ENCODE assay signal across 9 cellular contexts in genomic region chr14:91327201-91327600, GRCh38.
A peak's percentile ranks its signal among the peaks of the same experiment; 100 is the strongest.
DNase-seq lines count a peak whose midpoint lies in the region; ATAC-seq and TF ChIP-seq lines count a peak whose summit lies in the region.
"Had no signal": no experiment of that assay in that cellular context is flagged by ENCODE, and none has a peak within 500 bp of the region (broad histone marks: within the 10 kb centered on the region; RNA-seq: fewer than 3 reads in every experiment).

No MANE protein-coding gene starts in this region.

- no peaks in the 10 kb centered on the region for H3K27me3 Mint-ChIP-seq in stimulated activated naive CD8-positive, alpha-beta T cell treated with anti-CD3 and anti-CD28 coated beads, Interleukin-15, Interleukin-2, amounts not matched to agents 100 ng/mL and 50 ng/mL, for 24 hours
- no peaks in the 10 kb centered on the region for H3K27me3 Mint-ChIP-seq in activated T-helper 17 cell treated with anti-CD3 and anti-CD28 coated beads, Interleukin-2, amount 50 U/mL, for 72 hours
- H3K27me3 Mint-ChIP-seq in memory B cell: no peaks in the 10 kb centered on the region

- peaks cover 99% of the 10 kb centered on the region for H3K4me1 Mint-ChIP-seq in stimulated activated naive CD8-positive, alpha-beta T cell treated with anti-CD3 and anti-CD28 coated beads, Interleukin-15, Interleukin-2, amounts not matched to agents 100 ng/mL and 50 ng/mL, for 24 hours (ENCODE audit: low read depth)
- H3K4me1 Mint-ChIP-seq in activated T-helper 17 cell treated with anti-CD3 and anti-CD28 coated beads, Interleukin-2, amount 50 U/mL, for 72 hours: peaks cover 36% of the 10 kb centered on the region
- H3K4me1 Mint-ChIP-seq in memory B cell: peaks cover 42% of the 10 kb centered on the region

- no peak for TF ChIP-seq CTCF in uterus (IDR thresholded peaks at IDR 0.05)

- ATAC-seq in stimulated activated naive CD8-positive, alpha-beta T cell treated with anti-CD3 and anti-CD28 coated beads, Interleukin-15, Interleukin-2, amounts not matched to agents 100 U/mL and 50 U/mL, for 24 hours: no peak
- ATAC-seq in activated T-helper 17 cell treated with anti-CD3 and anti-CD28 coated beads, Interleukin-2, amount 50 U/mL, for 72 hours (replicated peaks): no peak
- ATAC-seq in memory B cell (ENCODE audit: low read depth): no peak
- no peak for ATAC-seq in GM21526 (IDR thresholded peaks at IDR 0.05; ENCODE audit: low FRiP score, unreplicated experiment)

- H3K27ac ChIP-seq in uterus: peak overlapping the region; percentile 14 to 30

- no peak for TF ChIP-seq POLR2A in uterus (IDR thresholded peaks at IDR 0.05)

- H3K27me3 ChIP-seq in uterus: no peaks in the 10 kb centered on the region

- H3K4me1 ChIP-seq in uterus: peaks cover 0 to 5% of the 10 kb centered on the region in 2 donors

- intact Hi-C loops in uterus (cut with DNase I; ENCODE audit: low total_unique reads): no loop called here

- H3K36me3 Mint-ChIP-seq in stimulated activated naive CD8-positive, alpha-beta T cell treated with anti-CD3 and anti-CD28 coated beads, Interleukin-15, Interleukin-2, amounts not matched to agents 100 ng/mL and 50 ng/mL, for 24 hours (ENCODE audit: low read depth): peaks cover 61% of the 10 kb centered on the region
- H3K36me3 Mint-ChIP-seq in activated T-helper 17 cell treated with anti-CD3 and anti-CD28 coated beads, Interleukin-2, amount 50 U/mL, for 72 hours (ENCODE audit: low read depth): peaks cover 80% of the 10 kb centered on the region
- peaks cover 27% of the 10 kb centered on the region for H3K36me3 Mint-ChIP-seq in memory B cell

- H3K4me3 ChIP-seq in uterus: no peak overlapping the region

- no peak for DNase-seq in stimulated activated naive CD8-positive, alpha-beta T cell treated with anti-CD3 and anti-CD28 coated beads, Interleukin-15, Interleukin-2, amounts not matched to agents 100 U/mL and 50 U/mL, for 24 hours
- no peak for DNase-seq in memory B cell (ENCODE audit: low spot score in 2 of 2)
- peak in 1 of 2 donors; percentile 51 for DNase-seq in uterus
- DNase-seq in activated CD4-positive, alpha-beta T cell treated with anti-CD3 and anti-CD28 coated beads for 4 hours: no peak
- no peak for DNase-seq in NCI-H526 treated with DMSO at 0.1 percent for 48 hours (lab: John Stamatoyannopoulos, UW)
- DNase-seq: GDM1 had no signal

- no peaks in the 10 kb centered on the region for H3K9me3 Mint-ChIP-seq in stimulated activated naive CD8-positive, alpha-beta T cell treated with anti-CD3 and anti-CD28 coated beads, Interleukin-15, Interleukin-2, amounts not matched to agents 100 ng/mL and 50 ng/mL, for 24 hours
- no peaks in the 10 kb centered on the region for H3K9me3 Mint-ChIP-seq in activated T-helper 17 cell treated with anti-CD3 and anti-CD28 coated beads, Interleukin-2, amount 50 U/mL, for 72 hours
- H3K9me3 Mint-ChIP-seq in memory B cell: no peaks in the 10 kb centered on the region

- H3K4me3 Mint-ChIP-seq in stimulated activated naive CD8-positive, alpha-beta T cell treated with anti-CD3 and anti-CD28 coated beads, Interleukin-15, Interleukin-2, amounts not matched to agents 100 ng/mL and 50 ng/mL, for 24 hours: no peak overlapping the region
- no peak overlapping the region for H3K4me3 Mint-ChIP-seq in activated T-helper 17 cell treated with anti-CD3 and anti-CD28 coated beads, Interleukin-2, amount 50 U/mL, for 72 hours
- H3K4me3 Mint-ChIP-seq in memory B cell: no peak overlapping the region

- no peaks in the 10 kb centered on the region for H3K36me3 ChIP-seq in uterus

- no peaks in the 10 kb centered on the region for H3K9me3 ChIP-seq in uterus

- peak overlapping the region; percentile 76 for H3K27ac Mint-ChIP-seq in stimulated activated naive CD8-positive, alpha-beta T cell treated with anti-CD3 and anti-CD28 coated beads, Interleukin-15, Interleukin-2, amounts not matched to agents 100 ng/mL and 50 ng/mL, for 24 hours
- peak overlapping the region; percentile 93 for H3K27ac Mint-ChIP-seq in activated T-helper 17 cell treated with anti-CD3 and anti-CD28 coated beads, Interleukin-2, amount 50 U/mL, for 72 hours
- H3K27ac Mint-ChIP-seq in memory B cell: peak overlapping the region; percentile 100
